9 cellular contexts compared by ENCODE assay signal in genomic region chr1:39387452-39387851, GRCh38.
DNase-seq lines count a peak whose midpoint lies in the region; ATAC-seq and TF ChIP-seq lines count a peak whose summit lies in the region.
"Had no signal": no experiment of that assay in that cellular context is flagged by ENCODE, and none has a peak within 500 bp of the region (broad histone marks: within the 10 kb centered on the region; RNA-seq: fewer than 3 reads in every experiment).

No MANE protein-coding gene starts in this region.

- intact Hi-C loops in left colon (cut with DNase I, micrococcal nuclease) = no loop called here

- DNase-seq in AG08395 (ENCODE audit: low spot score) = peak; percentile 90
- peak; percentile 90 for DNase-seq in HFFc6
- peak; percentile 79 for DNase-seq in amniotic stem cell (lab: John Stamatoyannopoulos, UW)
- DNase-seq in left colon = no peak
- DNase-seq: esophagus squamous epithelium had no signal

- H3K27me3 Mint-ChIP-seq in HFFc6 (ENCODE audit: insufficient read depth) = peaks cover 2% of the 10 kb centered on the region

- TF ChIP-seq CTCF in HFFc6 (IDR thresholded peaks at IDR 0.05) = peak; percentile 69

- peak overlapping the region; percentile 49 for H3K4me3 Mint-ChIP-seq in HFFc6

- H3K27ac Mint-ChIP-seq in HFFc6 = peak overlapping the region; percentile 72

- peak; percentile 42 for ATAC-seq in left colon
- no peak for ATAC-seq in HG02571 (IDR thresholded peaks at IDR 0.05; ENCODE audit: unreplicated experiment)
- ATAC-seq in HG02623 (IDR thresholded peaks at IDR 0.05; ENCODE audit: unreplicated experiment) = no peak
- ATAC-seq in GM21576 (IDR thresholded peaks at IDR 0.05; ENCODE audit: unreplicated experiment) = no peak
- no peak for ATAC-seq in HG03442 (IDR thresholded peaks at IDR 0.05; ENCODE audit: unreplicated experiment)

- peaks cover 44% of the 10 kb centered on the region for H3K4me1 Mint-ChIP-seq in HFFc6 (ENCODE audit: low read depth)

- no peaks in the 10 kb centered on the region for H3K9me3 Mint-ChIP-seq in HFFc6

- H3K36me3 Mint-ChIP-seq in HFFc6 (ENCODE audit: low read depth) = peaks cover 31% of the 10 kb centered on the region

Comparison
In these comparisons a context has a peak if more than half of its experiments do, and no peak if none do; other contexts are left out.
1. DNase-seq: peak in AG08395 (single experiment), HFFc6 (single experiment) and amniotic stem cell (single experiment); none in left colon (0 of 2).